1 cellular context compared by ENCODE assay signal in genomic region chr1:228438266-228438665, GRCh38.
TF ChIP-seq lines count a peak whose summit lies in the region.

No MANE protein-coding gene starts in this region.

TF ChIP-seq in HEK293, 187 proteins besides CTCF, POLR2A, EP300 and RAD21 (continued from another document):
- no peak for TF ChIP-seq ZNF398 (tag by site-specific recombination; IDR thresholded peaks at IDR 0.05)
- TF ChIP-seq ZNF639 (tag by site-specific recombination; IDR thresholded peaks at IDR 0.05) = no peak
- TF ChIP-seq ZNF223 (tag by site-specific recombination; IDR thresholded peaks at IDR 0.05) = no peak
- no peak for TF ChIP-seq WT1 (tag by site-specific recombination; IDR thresholded peaks at IDR 0.05)
- TF ChIP-seq SP2 (tag by site-specific recombination; IDR thresholded peaks at IDR 0.05) = no peak
- TF ChIP-seq SP3 (tag by site-specific recombination; IDR thresholded peaks at IDR 0.05) = 0 out of 2 replicates have a peak, but pooled peaks have one; percentile 14
- TF ChIP-seq ZNF623 (tag by site-specific recombination; IDR thresholded peaks at IDR 0.05) = no peak
- no peak for TF ChIP-seq ZNF830 (tag by site-specific recombination; IDR thresholded peaks at IDR 0.05; ENCODE audit: low read depth)
- TF ChIP-seq ZNF157 (tag by site-specific recombination; IDR thresholded peaks at IDR 0.05) = no peak
- TF ChIP-seq ZNF645 (tag by site-specific recombination; IDR thresholded peaks at IDR 0.05) = no peak
- no peak for TF ChIP-seq ZNF140 (tag by site-specific recombination; IDR thresholded peaks at IDR 0.05)
- no peak for TF ChIP-seq ZNF776 (tag by site-specific recombination; IDR thresholded peaks at IDR 0.05; ENCODE audit: borderline replicate concordance)
- no peak for TF ChIP-seq ZNF600 (tag by site-specific recombination; IDR thresholded peaks at IDR 0.05)
- TF ChIP-seq ZNF548 (tag by site-specific recombination; IDR thresholded peaks at IDR 0.05) = no peak
- no peak for TF ChIP-seq PATZ1 (tag by site-specific recombination; IDR thresholded peaks at IDR 0.05)
- no peak for TF ChIP-seq ZNF785 (tag by site-specific recombination; IDR thresholded peaks at IDR 0.05)
- no peak for TF ChIP-seq ZBTB26 (tag by site-specific recombination; optimal IDR thresholded peaks at IDR 0.05)
- no peak for TF ChIP-seq ZNF544 (tag by site-specific recombination; IDR thresholded peaks at IDR 0.05)
- no peak for TF ChIP-seq OVOL3 (tag by site-specific recombination; IDR thresholded peaks at IDR 0.05)
- peak; percentile 100 for TF ChIP-seq KLF1 (tag by site-specific recombination; IDR thresholded peaks at IDR 0.05)
- no peak for TF ChIP-seq ZFP3 (tag by site-specific recombination; IDR thresholded peaks at IDR 0.05; ENCODE audit: low read depth)
- no peak for TF ChIP-seq ZNF426 (tag by site-specific recombination; IDR thresholded peaks at IDR 0.05)
